19 cellular contexts compared by ENCODE assay signal in the genomic region with DNA sequence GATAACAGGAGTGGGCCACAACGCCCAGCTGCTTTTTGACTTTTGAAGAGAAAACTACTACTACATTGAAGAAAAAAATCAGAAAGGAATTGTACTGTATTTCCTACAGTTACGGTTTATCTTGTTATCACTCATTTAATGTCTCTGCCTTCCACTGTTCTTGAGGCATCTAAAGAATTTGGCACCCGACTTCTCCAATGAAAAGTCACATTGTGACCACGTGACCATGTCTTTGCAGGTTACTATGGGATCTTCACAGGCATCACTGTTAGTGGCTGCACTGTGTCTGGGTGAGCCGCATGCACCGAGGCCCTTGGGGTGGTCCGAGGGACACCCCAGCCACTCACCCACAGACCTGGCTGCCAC. TPM values are rescaled to one million over a fixed set of nuclear protein-coding genes. Genes with fewer than 3 reads are reported as not detected.
DNase-seq lines count a peak whose midpoint lies in the region; TF ChIP-seq lines count a peak whose summit lies in the region.
"Had no signal": no experiment of that assay in that cellular context is flagged by ENCODE, and none has a peak within 500 bp of the region (broad histone marks: within the 10 kb centered on the region; RNA-seq: fewer than 3 reads in every experiment).

No MANE protein-coding gene starts in this region.

- H3K36me3 ChIP-seq in H7 (replicated peaks; ENCODE audit: control insufficient read depth, insufficient read depth, low read length) = peaks cover 13% of the 10 kb centered on the region
- H3K36me3 ChIP-seq: prostate gland had no signal

- TF ChIP-seq CTCF in AG04450 (IDR thresholded peaks at IDR 0.05; ENCODE audit: low read depth, low read length) (no peak), mesothelial cell of epicardium (IDR thresholded peaks at IDR 0.05; ENCODE audit: unreplicated experiment) (peak; percentile 34)

- H3K4me1 Mint-ChIP-seq in mesothelial cell of epicardium = peaks cover 14% of the 10 kb centered on the region
- H3K4me1 Mint-ChIP-seq in T-helper 2 cell treated with Interferon-gamma antibody and Interleukin-4, amounts not matched to agents 5 μg/mL and 100 μg/mL, for 36 hours (ENCODE audit: low read depth) = peaks cover 6% of the 10 kb centered on the region

- H3K27ac Mint-ChIP-seq in mesothelial cell of epicardium = peak overlapping the region; percentile 93
- no peak overlapping the region for H3K27ac Mint-ChIP-seq in T-helper 2 cell treated with Interferon-gamma antibody and Interleukin-4, amounts not matched to agents 5 μg/mL and 100 μg/mL, for 36 hours
- H3K27ac Mint-ChIP-seq: activated T-cell treated with anti-CD3 and anti-CD28 coated beads, Interleukin-2, amount 50 U/mL, for 72 hours had no signal

- H3K27ac ChIP-seq in AG04450 (ENCODE audit: low read depth, low read length) = peak overlapping the region; percentile 39
- H3K27ac ChIP-seq: prostate gland had no signal

- CTCF ChIA-PET in AG04450 (lab: Charles Lee) = interaction anchor here (1.0 to 2.8 kb wide), 14 partner anchors 9 to 312 kb away, joined by 3 to 18 read pairs (median 6); a partner anchor contains a TSS

- H3K9me3 ChIP-seq in AG04450 (ENCODE audit: control insufficient read depth, insufficient read depth, low read length) = peaks cover 12% of the 10 kb centered on the region
- H3K9me3 ChIP-seq: prostate gland had no signal

- H3K36me3 Mint-ChIP-seq in mesothelial cell of epicardium = peaks cover 32% of the 10 kb centered on the region
- peaks cover 43% of the 10 kb centered on the region for H3K36me3 Mint-ChIP-seq in T-helper 2 cell treated with Interferon-gamma antibody and Interleukin-4, amounts not matched to agents 5 μg/mL and 100 μg/mL, for 36 hours (ENCODE audit: low read depth)

- H3K27me3 ChIP-seq in AG04450 (ENCODE audit: control insufficient read depth, insufficient read depth, low read length) (no peaks in the 10 kb centered on the region), H7 (ENCODE audit: control insufficient read depth, insufficient read depth, low read length) (no peaks in the 10 kb centered on the region)
- H3K27me3 ChIP-seq: dorsolateral prefrontal cortex had no signal

- DNase-seq in AG04450 (ENCODE audit: low read depth, low spot score) = no peak
- peak; percentile 69 for DNase-seq in H7
- DNase-seq in astrocyte of the hippocampus (ENCODE audit: low read depth, low spot score) = peak; percentile 41
- no peak for DNase-seq in mesothelial cell of epicardium (ENCODE audit: low spot score in 2 of 2, unreplicated experiment in 2 of 2)
- DNase-seq in anterior cingulate cortex (lab: John Stamatoyannopoulos, UW) = no peak
- DNase-seq in T-helper 2 cell treated with Interferon-gamma antibody and Interleukin-4, amounts not matched to agents 5 μg/mL and 100 μg/mL, for 36 hours (ENCODE audit: low spot score) = no peak
- DNase-seq in NCI-H1417 (lab: John Stamatoyannopoulos, UW) = no peak
- no peak for DNase-seq in DMS153 treated with DMSO at 0.1 percent for 48 hours (lab: John Stamatoyannopoulos, UW; ENCODE audit: unreplicated experiment)
- DNase-seq: activated T-cell treated with anti-CD3 and anti-CD28 coated beads, Interleukin-2, amount 50 U/mL, for 72 hours; C1 segment of cervical spinal cord; NCI-H1092; NCI-H345; stimulated activated CD4-positive, alpha-beta T cell treated with anti-CD3 and anti-CD28 coated beads, Interleukin-2, amount 100 ng/mL, for 48 hours had no signal

- no peak overlapping the region for H3K4me3 Mint-ChIP-seq in mesothelial cell of epicardium
- no peak overlapping the region for H3K4me3 Mint-ChIP-seq in T-helper 2 cell treated with Interferon-gamma antibody and Interleukin-4, amounts not matched to agents 5 μg/mL and 100 μg/mL, for 36 hours
- H3K4me3 Mint-ChIP-seq: activated T-cell treated with anti-CD3 and anti-CD28 coated beads, Interleukin-2, amount 50 U/mL, for 72 hours had no signal

- H3K27me3 Mint-ChIP-seq in mesothelial cell of epicardium (ENCODE audit: low read depth) = no peaks in the 10 kb centered on the region
- H3K27me3 Mint-ChIP-seq in T-helper 2 cell treated with Interferon-gamma antibody and Interleukin-4, amounts not matched to agents 5 μg/mL and 100 μg/mL, for 36 hours (ENCODE audit: low read depth) = no peaks in the 10 kb centered on the region

- H3K9me3 Mint-ChIP-seq in mesothelial cell of epicardium = no peaks in the 10 kb centered on the region
- no peaks in the 10 kb centered on the region for H3K9me3 Mint-ChIP-seq in T-helper 2 cell treated with Interferon-gamma antibody and Interleukin-4, amounts not matched to agents 5 μg/mL and 100 μg/mL, for 36 hours

- POLR2A ChIA-PET in AG04450 (lab: Yijun Ruan, JAX) = interaction anchor here (1.2 kb wide), 1 partner anchor 9 kb away, joined by 3 read pairs; no protein-coding TSS in a partner anchor

- H3K4me3 ChIP-seq in AG04450 (ENCODE audit: low read depth, low read length) (no peak overlapping the region), H7 (ENCODE audit: insufficient read depth, low read depth, low read length) (no peak overlapping the region)
- H3K4me3 ChIP-seq: dorsolateral prefrontal cortex, prostate gland had no signal

RNA-seq across cellular contexts. Expression of a gene that starts 26.8 kb away (rescaled TPM):
- 151 and 153 TPM in 2 replicates for polyA plus RNA-seq in AG04450 (2011; rRNA removed)
- polyA minus RNA-seq in AG04450 (2011; rRNA and poly(A)+ RNA removed) = 115 and 130 TPM in 2 replicates
- total RNA-seq in H7 (2014; rRNA removed; shearing (Covaris generic)) = 79.2 and 83.1 TPM in 2 replicates
- total RNA-seq in mesothelial cell of epicardium = 211 to 212 TPM (median 211 TPM) in 3 replicates

RNA-seq across cellular contexts. Expression of a gene that starts 44.5 kb away (rescaled TPM):
- not detected in 2 replicates for polyA plus RNA-seq in AG04450 (2011; rRNA removed)
- not detected in 2 replicates for polyA minus RNA-seq in AG04450 (2011; rRNA and poly(A)+ RNA removed)
- not detected in 2 replicates for total RNA-seq in H7 (2014; rRNA removed; shearing (Covaris generic))
- total RNA-seq in mesothelial cell of epicardium = not detected in 3 replicates
- total RNA-seq: activated T-cell treated with anti-CD3 and anti-CD28 coated beads, Interleukin-2, amount 50 U/mL, for 72 hours; aorta; dorsolateral prefrontal cortex; fibroblast of villous mesenchyme; mucosa of gallbladder; T-helper 1 cell treated with Interleukin-12 subunit alpha and Interleukin-12 subunit beta and Interleukin-4 antibody, amounts not matched to agents 30 ng/mL and 1 ng/mL, for 36 hours had no signal
- polyA plus RNA-seq: aorta had no signal

Comparison
In these comparisons a context has a peak if more than half of its experiments do, and no peak if none do; other contexts are left out.
1. DNase-seq: peak in H7 (single experiment) and astrocyte of the hippocampus (single experiment); none in AG04450 (single experiment), mesothelial cell of epicardium (0 of 2), anterior cingulate cortex (0 of 58), T-helper 2 cell treated with Interferon-gamma antibody and Interleukin-4, amounts not matched to agents 5 μg/mL and 100 μg/mL, for 36 hours (single experiment), NCI-H1417 (0 of 3) and DMS153 treated with DMSO at 0.1 percent for 48 hours (single experiment).